In the genomic region with DNA sequence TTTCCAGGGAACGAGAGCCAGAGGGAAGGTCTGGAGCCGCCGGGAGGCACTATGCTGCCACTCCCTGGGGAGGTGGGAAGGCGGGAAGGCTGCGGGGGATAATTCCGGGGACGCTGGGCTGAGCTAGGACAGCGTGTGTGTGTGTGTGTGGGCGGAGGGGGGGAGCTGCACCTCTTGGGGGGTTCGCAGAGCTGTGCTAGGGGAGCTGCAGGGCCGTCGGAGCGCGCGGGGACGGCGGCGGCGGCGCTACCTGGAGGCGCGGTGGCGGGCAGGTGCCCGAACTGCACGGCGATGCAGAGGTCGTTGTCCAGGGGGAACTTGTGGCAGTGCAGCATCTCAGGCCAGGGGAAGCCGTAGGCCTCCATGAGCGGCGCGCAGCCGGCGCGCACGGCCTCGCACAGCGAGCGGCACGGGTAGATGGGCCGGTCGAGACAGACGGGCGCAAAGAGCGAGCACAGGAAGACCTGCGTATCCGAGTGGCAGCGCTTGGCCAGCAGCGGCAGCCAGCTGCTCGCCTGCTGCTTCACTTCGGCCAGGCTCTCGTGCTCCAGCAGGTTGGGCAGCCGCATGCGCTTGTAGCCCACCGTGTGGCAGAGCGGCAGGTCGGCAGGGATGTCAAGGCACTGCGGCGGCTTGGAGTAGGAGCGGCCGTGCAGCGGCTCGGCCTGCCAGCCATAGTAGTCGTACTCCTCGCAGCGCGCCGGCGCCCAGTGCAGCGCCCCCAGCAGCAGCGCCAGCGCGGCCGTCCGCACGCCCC, we compare ENCODE assay signal across 9 cellular contexts. TPM values are rescaled to one million over a fixed set of nuclear protein-coding genes. Genes with fewer than 3 reads are reported as not detected.
DNase-seq lines count a peak whose midpoint lies in the region; FAIRE-seq and TF ChIP-seq lines count a peak whose summit lies in the region.
"Had no signal": no experiment of that assay in that cellular context is flagged by ENCODE, and none has a peak within 500 bp of the region (broad histone marks: within the 10 kb centered on the region; RNA-seq: fewer than 3 reads in every experiment).

No MANE protein-coding gene starts in this region.

- H3K27me3 ChIP-seq in rectal smooth muscle tissue (ENCODE audit: control insufficient read depth, insufficient read depth, low read length) (peaks cover 10% of the 10 kb centered on the region), PC-9 (ENCODE audit: insufficient read depth, low read depth) (no peaks in the 10 kb centered on the region)

- H3K4me3 ChIP-seq in rectal smooth muscle tissue (ENCODE audit: low read length) (peak overlapping the region; percentile 35), PC-9 (no peak overlapping the region)

- no peak overlapping the region for H3K9ac ChIP-seq in rectal smooth muscle tissue (ENCODE audit: low read length)

- TF ChIP-seq CTCF in RWPE1 (conservative IDR thresholded peaks at IDR 0.05; ENCODE audit: low read depth) (no peak), PC-9 (conservative IDR thresholded peaks at IDR 0.05) (no peak)

- no peak overlapping the region for H3K27ac ChIP-seq in RWPE1
- H3K27ac ChIP-seq in rectal smooth muscle tissue (ENCODE audit: low read depth, low read length), result no peak overlapping the region
- no peak overlapping the region for H3K27ac ChIP-seq in PC-9

- no TSS peak for BruUV-seq in PC-9 (replicated peaks; lab: Mats Ljungman, UMichigan)

- intact Hi-C loops in PC-9 (cut with micrococcal nuclease; ENCODE audit: unreplicated experiment), result no loop called here

- no peaks in the 10 kb centered on the region for H3K9me3 ChIP-seq in PC-9 (ENCODE audit: insufficient read depth, low read depth)

- H3K36me3 ChIP-seq in rectal smooth muscle tissue (ENCODE audit: control insufficient read depth, insufficient read depth, low read length), result no peaks in the 10 kb centered on the region
- no peaks in the 10 kb centered on the region for H3K36me3 ChIP-seq in PC-9 (ENCODE audit: low read depth)

- no peaks in the 10 kb centered on the region for H4K20me1 ChIP-seq in PC-9 (ENCODE audit: insufficient read depth)

- CTCF ChIA-PET in RWPE1 (lab: Yijun Ruan, JAX) (interaction anchor here (0.5 to 0.6 kb wide), 2 partner anchors 8 to 28 kb away, joined by 3 to 5 read pairs; no protein-coding TSS in a partner anchor), PC-9 (lab: Charles Lee) (no interaction called here)

- no peaks in the 10 kb centered on the region for H3K9me2 ChIP-seq in PC-9 (ENCODE audit: insufficient read depth)

- H3K4me1 ChIP-seq in rectal smooth muscle tissue (ENCODE audit: control insufficient read depth, insufficient read depth, low read length), result no peaks in the 10 kb centered on the region
- no peaks in the 10 kb centered on the region for H3K4me1 ChIP-seq in PC-9 (replicated peaks; ENCODE audit: insufficient read depth)

- H3K79me2 ChIP-seq in PC-9 (ENCODE audit: low read depth), result no peaks in the 10 kb centered on the region

- H3K4me2 ChIP-seq in PC-9, result no peak overlapping the region

- FAIRE-seq in urothelium cell line (lab: Jason Lieb, UNC), result no peak
- FAIRE-seq: G401.6 had no signal

- POLR2A ChIA-PET in RWPE1 (lab: Yijun Ruan, JAX; ENCODE audit: low non-redundant PET), result no interaction called here
- POLR2A ChIA-PET in PC-9 (lab: Charles Lee; ENCODE audit: unreplicated experiment), result no interaction called here

- H2AFZ ChIP-seq in PC-9, result no peak overlapping the region

- peak; percentile 62 for DNase-seq in NCI-H748 (lab: John Stamatoyannopoulos, UW; ENCODE audit: unreplicated experiment)
- no peak for DNase-seq in NCI-H748 treated with DMSO at 0.1 percent for 48 hours (lab: John Stamatoyannopoulos, UW)
- peak; percentile 50 for DNase-seq in RWPE1 (ENCODE audit: low spot score)
- peak; percentile 4 for DNase-seq in fibroblast of peridontal ligament (ENCODE audit: extremely low read depth)
- DNase-seq in PC-9, result no peak
- DNase-seq in urothelium cell line (ENCODE audit: low spot score), result no peak
- no peak for DNase-seq in GOT3 (lab: John Stamatoyannopoulos, UW)

- H3F3A ChIP-seq in PC-9 (ENCODE audit: insufficient read depth, low read depth), result no peaks in the 10 kb centered on the region

RNA-seq across cellular contexts. Expression of a gene that starts 0.6 kb away (rescaled TPM):
- not detected in 2 replicates for total RNA-seq in PC-9 (2021)

RNA-seq across cellular contexts. Expression of a gene that starts 34.3 kb away (rescaled TPM):
- total RNA-seq in PC-9 (2021), result 21.6 and 24.7 TPM in 2 replicates

RNA-seq across cellular contexts. Expression of a gene that starts 57.7 kb away (rescaled TPM):
- total RNA-seq in PC-9 (2021), result 33.1 and 40.1 TPM in 2 replicates

Comparison
In these comparisons a context has a peak if more than half of its experiments do, and no peak if none do; other contexts are left out.
1. DNase-seq: peak in NCI-H748 (single experiment), RWPE1 (single experiment) and fibroblast of peridontal ligament (single experiment); none in NCI-H748 treated with DMSO at 0.1 percent for 48 hours (single experiment), PC-9 (0 of 2), urothelium cell line (single experiment) and GOT3 (single experiment).